ENCODE assay signal across 7 cellular contexts in the genomic region with DNA sequence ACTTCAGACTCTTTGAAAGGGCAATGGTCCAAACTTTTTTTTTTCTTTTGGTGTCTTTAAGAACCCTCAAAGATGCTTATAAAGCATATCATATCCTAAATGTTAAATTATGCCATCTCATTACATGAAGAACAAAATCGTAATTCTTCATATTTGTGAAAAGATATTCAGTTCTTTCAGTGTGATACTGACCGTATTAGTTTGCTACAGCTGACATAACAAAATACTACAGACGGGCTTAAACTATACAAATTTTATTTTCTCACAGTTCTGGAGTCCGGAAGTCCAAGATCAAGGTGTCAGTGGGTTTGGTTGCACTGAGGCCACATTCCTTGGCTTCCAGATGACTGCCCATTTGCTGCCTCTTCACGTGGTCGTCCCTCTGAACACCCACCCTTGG.
"Had no signal": no experiment of that assay in that cellular context is flagged by ENCODE, and none has a peak within 500 bp of the region (broad histone marks: within the 10 kb centered on the region; RNA-seq: fewer than 3 reads in every experiment).

No MANE protein-coding gene starts in this region.

- H3K27ac ChIP-seq: HL-60, KMS-11 had no signal

- H3K4me2 ChIP-seq: KMS-11 had no signal

- DNase-seq: IMR-90, KBM-7, KG1 had no signal

- H3K4me1 Mint-ChIP-seq: IgD-negative memory B cell had no signal

- H3K9ac ChIP-seq: KMS-11 had no signal

- FAIRE-seq: HTR-8/SVneo had no signal

- H3K36me3 Mint-ChIP-seq: IgD-negative memory B cell had no signal

- H3K27me3 Mint-ChIP-seq: IgD-negative memory B cell had no signal

- H3K27ac Mint-ChIP-seq: IgD-negative memory B cell had no signal
